ENCODE assay signal across 27 cellular contexts in genomic region chr18:12993439-12993838, GRCh38. TPM values are rescaled to one million over a fixed set of nuclear protein-coding genes. Genes with fewer than 3 reads are reported as not detected.
DNase-seq lines count a peak whose midpoint lies in the region; FAIRE-seq and TF ChIP-seq lines count a peak whose summit lies in the region.
"Had no signal": no experiment of that assay in that cellular context is flagged by ENCODE, and none has a peak within 500 bp of the region (broad histone marks: within the 10 kb centered on the region; RNA-seq: fewer than 3 reads in every experiment).

No MANE protein-coding gene starts in this region.

- no peaks in the 10 kb centered on the region for H3K27me3 Mint-ChIP-seq in T-helper 2 cell treated with Interferon-gamma antibody and Interleukin-4, amounts not matched to agents 5 μg/mL and 100 μg/mL, for 36 hours (ENCODE audit: low read depth)
- H3K27me3 Mint-ChIP-seq: B cell; dendritic cell treated with granulocyte-macrophage colony-stimulating factor and Interleukin-4, amounts not matched to agents 40 ng/mL and 50 ng/mL, for 4 days; naive B cell had no signal

- no peak overlapping the region for H3K27ac Mint-ChIP-seq in T-helper 2 cell treated with Interferon-gamma antibody and Interleukin-4, amounts not matched to agents 5 μg/mL and 100 μg/mL, for 36 hours
- H3K27ac Mint-ChIP-seq: B cell; dendritic cell treated with granulocyte-macrophage colony-stimulating factor and Interleukin-4, amounts not matched to agents 40 ng/mL and 50 ng/mL, for 4 days had no signal

- peak overlapping the region; percentile 98 for H3K4me3 Mint-ChIP-seq in T-helper 2 cell treated with Interferon-gamma antibody and Interleukin-4, amounts not matched to agents 5 μg/mL and 100 μg/mL, for 36 hours
- H3K4me3 Mint-ChIP-seq: dendritic cell treated with granulocyte-macrophage colony-stimulating factor and Interleukin-4, amounts not matched to agents 40 ng/mL and 50 ng/mL, for 4 days had no signal

- H3K9me3 Mint-ChIP-seq in T-helper 2 cell treated with Interferon-gamma antibody and Interleukin-4, amounts not matched to agents 5 μg/mL and 100 μg/mL, for 36 hours, result no peaks in the 10 kb centered on the region
- H3K9me3 Mint-ChIP-seq: dendritic cell treated with granulocyte-macrophage colony-stimulating factor and Interleukin-4, amounts not matched to agents 40 ng/mL and 50 ng/mL, for 4 days had no signal

- TF ChIP-seq CTCF in SU-DHL-6 (IDR thresholded peaks at IDR 0.05; ENCODE audit: insufficient read depth, low read length, poor library complexity, severe bottlenecking) (no peak), endothelial cell of umbilical vein (IDR thresholded peaks at IDR 0.05; ENCODE audit: extremely low read depth in 1 of 2, insufficient read depth in 1 of 2, low read depth in 1 of 2, low read length in 2 of 2) (no peak)

- dilution Hi-C loops in endothelial cell of umbilical vein (cut with MboI; ENCODE audit: extremely low pct_ligation_motif_present, low sequenced_read_pairs), result no loop called here

- H3K4me1 ChIP-seq in endothelial cell of umbilical vein (ENCODE audit: control insufficient read depth, extremely low read depth, insufficient read depth, low read length), result peaks cover 20% of the 10 kb centered on the region

- no peak for FAIRE-seq in endothelial cell of umbilical vein (lab: Jason Lieb, UNC)
- FAIRE-seq: H1, pancreas had no signal

- no peak for DNase-seq in T-helper 2 cell treated with Interferon-gamma antibody and Interleukin-4, amounts not matched to agents 5 μg/mL and 100 μg/mL, for 36 hours (ENCODE audit: low spot score)
- no peak for DNase-seq in T-helper 2 cell
- peak; percentile 61 for DNase-seq in ELF-1 (ENCODE audit: low read depth, low spot score)
- DNase-seq in endothelial cell of umbilical vein (ENCODE audit: low read depth, low spot score), result no peak
- DNase-seq in cerebellar cortex (ENCODE audit: low spot score), result no peak
- no peak for DNase-seq in NCI-H2107 treated with DMSO at 0.1 percent for 48 hours (lab: John Stamatoyannopoulos, UW; ENCODE audit: unreplicated experiment)
- no peak for DNase-seq in stimulated activated CD4-positive, alpha-beta T cell treated with anti-CD3 and anti-CD28 coated beads, Interleukin-4, amount 100 ng/mL, for 24 hours
- DNase-seq: 8988T; activated CD4-positive, alpha-beta T cell treated with anti-CD3 and anti-CD28 coated beads for 4 hours; activated effector memory CD4-positive, alpha-beta T cell treated with Interleukin-2 at 50 U/mL for 16 hours; amygdala; IMR-90; left cardiac atrium; MM.1S; naive B cell; NCI-H2171 treated with DMSO at 0.1 percent for 48 hours; NCI-H69; OCI-M1; pancreas; SHP77; upper lobe of right lung had no signal

- H3K4me2 ChIP-seq in SU-DHL-6 (ENCODE audit: low read depth, low read length, poor library complexity, severe bottlenecking) (peak overlapping the region; percentile 91), endothelial cell of umbilical vein (ENCODE audit: insufficient read depth, low read length) (peak overlapping the region; percentile 32)

- no peak for TF ChIP-seq POLR2A in endothelial cell of umbilical vein (IDR thresholded peaks at IDR 0.05; ENCODE audit: low read depth, low read length)

- no peak overlapping the region for H2AFZ ChIP-seq in SU-DHL-6 (ENCODE audit: low read depth, low read length, severe bottlenecking)
- H2AFZ ChIP-seq in endothelial cell of umbilical vein (ENCODE audit: low read depth, low read length), result no peak overlapping the region

- no peak overlapping the region for H3K4me3 ChIP-seq in SU-DHL-6 (ENCODE audit: insufficient read depth, low read length, poor library complexity, severe bottlenecking)
- H3K4me3 ChIP-seq in endothelial cell of umbilical vein (replicated peaks in 1 of 3; ENCODE audit: insufficient read depth in 1 of 3, low read depth in 1 of 3, low read length in 3 of 3), result no peak overlapping the region
- H3K4me3 ChIP-seq: right atrium auricular region had no signal

- H3K36me3 ChIP-seq in SU-DHL-6 (ENCODE audit: low read length) (0 out of 2 replicates have a peak, but pooled peaks cover 2% of the 10 kb centered on the region), endothelial cell of umbilical vein (ENCODE audit: control insufficient read depth in 2 of 2, extremely low read depth in 1 of 2, insufficient read depth in 2 of 2, low read length in 2 of 2) (no peaks in the 10 kb centered on the region)
- H3K36me3 ChIP-seq: pancreas, right atrium auricular region, upper lobe of right lung had no signal

- H3K79me2 ChIP-seq in SU-DHL-6 (ENCODE audit: insufficient read depth, low read length) (peaks cover 71% of the 10 kb centered on the region), endothelial cell of umbilical vein (ENCODE audit: control insufficient read depth, insufficient read depth, low read length) (peaks cover 68% of the 10 kb centered on the region)

- no peaks in the 10 kb centered on the region for H3K9me3 ChIP-seq in SU-DHL-6 (ENCODE audit: insufficient read depth, low read length)
- no peaks in the 10 kb centered on the region for H3K9me3 ChIP-seq in endothelial cell of umbilical vein (replicated peaks; ENCODE audit: control insufficient read depth, insufficient read depth, low read length)
- H3K9me3 ChIP-seq: pancreas, right atrium auricular region, upper lobe of right lung had no signal

- intact Hi-C loops in endothelial cell of umbilical vein (cut with micrococcal nuclease), result no loop called here

- H3K36me3 Mint-ChIP-seq in T-helper 2 cell treated with Interferon-gamma antibody and Interleukin-4, amounts not matched to agents 5 μg/mL and 100 μg/mL, for 36 hours (ENCODE audit: low read depth), result peaks cover 10% of the 10 kb centered on the region
- H3K36me3 Mint-ChIP-seq: naive B cell had no signal

- H3K9me1 ChIP-seq in endothelial cell of umbilical vein (replicated peaks; ENCODE audit: control insufficient read depth, extremely low read depth, insufficient read depth, low read length), result no peaks in the 10 kb centered on the region

- CTCF ChIA-PET in endothelial cell of umbilical vein (lab: Charles Lee), result no interaction called here

- no TSS peak for BruUV-seq in endothelial cell of umbilical vein (replicated peaks; lab: Mats Ljungman, UMichigan)

- H3K4me1 Mint-ChIP-seq in T-helper 2 cell treated with Interferon-gamma antibody and Interleukin-4, amounts not matched to agents 5 μg/mL and 100 μg/mL, for 36 hours (ENCODE audit: low read depth), result peaks cover 30% of the 10 kb centered on the region

- no peak overlapping the region for H3K27ac ChIP-seq in SU-DHL-6 (ENCODE audit: low read depth, low read length)
- no peak overlapping the region for H3K27ac ChIP-seq in endothelial cell of umbilical vein (ENCODE audit: insufficient read depth, low read depth, low read length)
- H3K27ac ChIP-seq: HL-60, pancreas, right atrium auricular region, upper lobe of right lung had no signal

- H3K9ac ChIP-seq in SU-DHL-6 (ENCODE audit: low read length) (peak overlapping the region; percentile 94), endothelial cell of umbilical vein (replicated peaks; ENCODE audit: extremely low read depth, insufficient read depth, low read length) (no peak overlapping the region)

- POLR2A ChIA-PET in endothelial cell of umbilical vein (lab: Charles Lee), result no interaction called here

- H3K9me2 ChIP-seq in SU-DHL-6 (replicated peaks; ENCODE audit: insufficient read depth, low read length), result no peaks in the 10 kb centered on the region

- H3F3A ChIP-seq in SU-DHL-6 (ENCODE audit: insufficient read depth), result peaks cover 15% of the 10 kb centered on the region

- H3K27me3 ChIP-seq in SU-DHL-6 (ENCODE audit: low read length), result no peaks in the 10 kb centered on the region
- no peaks in the 10 kb centered on the region for H3K27me3 ChIP-seq in endothelial cell of umbilical vein (ENCODE audit: control insufficient read depth in 2 of 2, insufficient read depth in 2 of 2, low read length in 2 of 2)
- H3K27me3 ChIP-seq: pancreas, right atrium auricular region, upper lobe of right lung had no signal

- H4K20me1 ChIP-seq in SU-DHL-6 (ENCODE audit: low read depth, low read length) (peaks cover 23% of the 10 kb centered on the region), endothelial cell of umbilical vein (replicated peaks; ENCODE audit: control insufficient read depth, extremely low read depth, insufficient read depth, low read length) (no peaks in the 10 kb centered on the region)

TF ChIP-seq in endothelial cell of umbilical vein, 7 proteins besides CTCF, POLR2A, EP300 and RAD21:
- TF ChIP-seq POLR2AphosphoS5 (IDR thresholded peaks at IDR 0.05; ENCODE audit: insufficient read depth, low read depth, low read length), result no peak
- TF ChIP-seq FOS (IDR thresholded peaks at IDR 0.05; ENCODE audit: borderline replicate concordance, insufficient read depth, low read length), result no peak
- TF ChIP-seq GATA2 (IDR thresholded peaks at IDR 0.05; ENCODE audit: insufficient read depth, insufficient read length, low read depth, low read length), result no peak
- no peak for TF ChIP-seq EZH2 (IDR thresholded peaks at IDR 0.05; ENCODE audit: borderline replicate concordance, low read depth, low read length, severe bottlenecking)
- no peak for TF ChIP-seq MAX (IDR thresholded peaks at IDR 0.05; ENCODE audit: insufficient read depth, insufficient read length)
- no peak for TF ChIP-seq MYC (IDR thresholded peaks at IDR 0.05; ENCODE audit: low read depth, low read length)
- TF ChIP-seq JUN (IDR thresholded peaks at IDR 0.05; ENCODE audit: borderline replicate concordance, insufficient read depth, insufficient read length, low read depth), result no peak

RNA-seq across cellular contexts. Expression of gene CEP192, which starts 2.3 kb away (rescaled TPM):
- total RNA-seq in endothelial cell of umbilical vein, result 22.7 and 22.9 TPM in 2 replicates
- 10.3 and 14.5 TPM in 2 replicates for polyA plus RNA-seq in endothelial cell of umbilical vein
- polyA plus RNA-seq in endothelial cell of umbilical vein (2011; cell fraction: cytosol; rRNA removed), result 14.3 and 15.0 TPM in 2 replicates
- polyA plus RNA-seq in endothelial cell of umbilical vein (2011; cell fraction: nucleus; rRNA removed), result 44.5 and 52.8 TPM in 2 replicates
- 11.2 and 14.2 TPM in 2 replicates for polyA plus RNA-seq in endothelial cell of umbilical vein (2012)
- polyA minus RNA-seq in endothelial cell of umbilical vein, result 29.6 and 30.8 TPM in 2 replicates
- 39.8 TPM for polyA minus RNA-seq in endothelial cell of umbilical vein (2011; cell fraction: cytosol; rRNA and poly(A)+ RNA removed)
- polyA minus RNA-seq in endothelial cell of umbilical vein (2011; cell fraction: nucleus; rRNA and poly(A)+ RNA removed), result 41.6 and 66.1 TPM in 2 replicates

RNA-seq across cellular contexts. Expression of gene SEH1L, which starts 45.6 kb away (rescaled TPM):
- total RNA-seq in endothelial cell of umbilical vein, result 42.8 and 45.9 TPM in 2 replicates
- polyA plus RNA-seq in endothelial cell of umbilical vein, result 17.5 and 19.8 TPM in 2 replicates
- polyA plus RNA-seq in endothelial cell of umbilical vein (2011; cell fraction: cytosol; rRNA removed), result 26.5 and 28.1 TPM in 2 replicates
- 24.9 and 25.6 TPM in 2 replicates for polyA plus RNA-seq in endothelial cell of umbilical vein (2011; cell fraction: nucleus; rRNA removed)
- 14.5 and 21.5 TPM in 2 replicates for polyA plus RNA-seq in endothelial cell of umbilical vein (2012)
- 73.1 and 83.8 TPM in 2 replicates for polyA minus RNA-seq in endothelial cell of umbilical vein
- polyA minus RNA-seq in endothelial cell of umbilical vein (2011; cell fraction: cytosol; rRNA and poly(A)+ RNA removed), result 67.2 TPM
- polyA minus RNA-seq in endothelial cell of umbilical vein (2011; cell fraction: nucleus; rRNA and poly(A)+ RNA removed), result 19.4 and 28.9 TPM in 2 replicates
